ENCODE assay signal across 1 cellular context in genomic region chr7:156892821-156893706, GRCh38.
TF ChIP-seq lines count a peak whose summit lies in the region.

A gene with protein sequence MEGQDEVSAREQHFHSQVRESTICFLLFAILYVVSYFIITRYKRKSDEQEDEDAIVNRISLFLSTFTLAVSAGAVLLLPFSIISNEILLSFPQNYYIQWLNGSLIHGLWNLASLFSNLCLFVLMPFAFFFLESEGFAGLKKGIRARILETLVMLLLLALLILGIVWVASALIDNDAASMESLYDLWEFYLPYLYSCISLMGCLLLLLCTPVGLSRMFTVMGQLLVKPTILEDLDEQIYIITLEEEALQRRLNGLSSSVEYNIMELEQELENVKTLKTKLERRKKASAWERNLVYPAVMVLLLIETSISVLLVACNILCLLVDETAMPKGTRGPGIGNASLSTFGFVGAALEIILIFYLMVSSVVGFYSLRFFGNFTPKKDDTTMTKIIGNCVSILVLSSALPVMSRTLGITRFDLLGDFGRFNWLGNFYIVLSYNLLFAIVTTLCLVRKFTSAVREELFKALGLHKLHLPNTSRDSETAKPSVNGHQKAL (minus strand): TSS chr7:156893183. CDS start chr7:156892993, 190 bp downstream.

TF ChIP-seq in HepG2, 621 proteins besides CTCF, POLR2A, EP300 and RAD21 (continued from another document and continues in another):
- TF ChIP-seq TEF (CRISPR knock-in tag; IDR thresholded peaks at IDR 0.05) (no peak), ZNF326 (CRISPR knock-in tag; IDR thresholded peaks at IDR 0.05; ENCODE audit: borderline replicate concordance) (no peak), KDM1A (CRISPR knock-in tag; IDR thresholded peaks at IDR 0.05) (no peak), ZNF768 (CRISPR knock-in tag; IDR thresholded peaks at IDR 0.05) (peak; percentile 47; the same call in 1 of the 2 replicates), ZNF225 (CRISPR knock-in tag; IDR thresholded peaks at IDR 0.05) (no peak), TFE3 (CRISPR knock-in tag; IDR thresholded peaks at IDR 0.05) (0 out of 2 replicates have a peak, but pooled peaks have one; percentile 15), SNAI1 (CRISPR knock-in tag; IDR thresholded peaks at IDR 0.05; ENCODE audit: borderline replicate concordance) (no peak), ZBED4 (CRISPR knock-in tag; IDR thresholded peaks at IDR 0.05; ENCODE audit: borderline replicate concordance) (no peak), ZBTB3 (CRISPR knock-in tag; IDR thresholded peaks at IDR 0.05; ENCODE audit: borderline replicate concordance, low read depth) (no peak), ZBTB4 (CRISPR knock-in tag; IDR thresholded peaks at IDR 0.05; ENCODE audit: borderline replicate concordance) (no peak), HNRNPLL (IDR thresholded peaks at IDR 0.05; ENCODE audit: low read depth, low read length, poor library complexity, severe bottlenecking) (peak; percentile 56), MAFF (IDR thresholded peaks at IDR 0.05; ENCODE audit: low read depth, low read length) (peak; percentile 61), TP53 (CRISPR knock-in tag; conservative IDR thresholded peaks at IDR 0.05) (no peak), SMAD1 (CRISPR knock-in tag; IDR thresholded peaks at IDR 0.05; ENCODE audit: borderline replicate concordance, low read depth) (no peak), RERE (CRISPR knock-in tag; IDR thresholded peaks at IDR 0.05; ENCODE audit: low read depth) (no peak), ATAD3A (CRISPR knock-in tag; IDR thresholded peaks at IDR 0.05) (no peak), KLF9 (CRISPR knock-in tag; IDR thresholded peaks at IDR 0.05; ENCODE audit: low read depth) (no peak), ZNF17 (CRISPR knock-in tag; IDR thresholded peaks at IDR 0.05) (no peak), ZNF615 (CRISPR knock-in tag; IDR thresholded peaks at IDR 0.05; ENCODE audit: borderline replicate concordance) (no peak), HES4 (CRISPR knock-in tag; IDR thresholded peaks at IDR 0.05; ENCODE audit: borderline replicate concordance) (0 out of 2 replicates have a peak, but pooled peaks have one; percentile 47), ZNF207 (IDR thresholded peaks at IDR 0.05; ENCODE audit: borderline replicate concordance) (no peak), KMT2B (CRISPR knock-in tag; IDR thresholded peaks at IDR 0.05) (peak; percentile 40; the same call in 1 of the 2 replicates), GATAD2A (CRISPR knock-in tag; IDR thresholded peaks at IDR 0.05) (peak; percentile 32; the same call in 1 of the 2 replicates), ZNF772 (CRISPR knock-in tag; IDR thresholded peaks at IDR 0.05) (no peak; the same call in 1 of the 2 replicates), ATF2 (CRISPR knock-in tag; IDR thresholded peaks at IDR 0.05) (0 out of 2 replicates have a peak, but pooled peaks have one; percentile 13), ZNF121 (CRISPR knock-in tag; IDR thresholded peaks at IDR 0.05) (no peak)
- TF ChIP-seq, protein P1, sequence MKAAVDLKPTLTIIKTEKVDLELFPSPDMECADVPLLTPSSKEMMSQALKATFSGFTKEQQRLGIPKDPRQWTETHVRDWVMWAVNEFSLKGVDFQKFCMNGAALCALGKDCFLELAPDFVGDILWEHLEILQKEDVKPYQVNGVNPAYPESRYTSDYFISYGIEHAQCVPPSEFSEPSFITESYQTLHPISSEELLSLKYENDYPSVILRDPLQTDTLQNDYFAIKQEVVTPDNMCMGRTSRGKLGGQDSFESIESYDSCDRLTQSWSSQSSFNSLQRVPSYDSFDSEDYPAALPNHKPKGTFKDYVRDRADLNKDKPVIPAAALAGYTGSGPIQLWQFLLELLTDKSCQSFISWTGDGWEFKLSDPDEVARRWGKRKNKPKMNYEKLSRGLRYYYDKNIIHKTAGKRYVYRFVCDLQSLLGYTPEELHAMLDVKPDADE (CRISPR knock-in tag; IDR thresholded peaks at IDR 0.05) = no peak
- TF ChIP-seq, protein P2, sequence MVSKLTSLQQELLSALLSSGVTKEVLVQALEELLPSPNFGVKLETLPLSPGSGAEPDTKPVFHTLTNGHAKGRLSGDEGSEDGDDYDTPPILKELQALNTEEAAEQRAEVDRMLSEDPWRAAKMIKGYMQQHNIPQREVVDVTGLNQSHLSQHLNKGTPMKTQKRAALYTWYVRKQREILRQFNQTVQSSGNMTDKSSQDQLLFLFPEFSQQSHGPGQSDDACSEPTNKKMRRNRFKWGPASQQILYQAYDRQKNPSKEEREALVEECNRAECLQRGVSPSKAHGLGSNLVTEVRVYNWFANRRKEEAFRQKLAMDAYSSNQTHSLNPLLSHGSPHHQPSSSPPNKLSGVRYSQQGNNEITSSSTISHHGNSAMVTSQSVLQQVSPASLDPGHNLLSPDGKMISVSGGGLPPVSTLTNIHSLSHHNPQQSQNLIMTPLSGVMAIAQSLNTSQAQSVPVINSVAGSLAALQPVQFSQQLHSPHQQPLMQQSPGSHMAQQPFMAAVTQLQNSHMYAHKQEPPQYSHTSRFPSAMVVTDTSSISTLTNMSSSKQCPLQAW (CRISPR knock-in tag; IDR thresholded peaks at IDR 0.05) = peak; percentile 60; the same call in 1 of the 2 replicates
- TF ChIP-seq, protein P3, sequence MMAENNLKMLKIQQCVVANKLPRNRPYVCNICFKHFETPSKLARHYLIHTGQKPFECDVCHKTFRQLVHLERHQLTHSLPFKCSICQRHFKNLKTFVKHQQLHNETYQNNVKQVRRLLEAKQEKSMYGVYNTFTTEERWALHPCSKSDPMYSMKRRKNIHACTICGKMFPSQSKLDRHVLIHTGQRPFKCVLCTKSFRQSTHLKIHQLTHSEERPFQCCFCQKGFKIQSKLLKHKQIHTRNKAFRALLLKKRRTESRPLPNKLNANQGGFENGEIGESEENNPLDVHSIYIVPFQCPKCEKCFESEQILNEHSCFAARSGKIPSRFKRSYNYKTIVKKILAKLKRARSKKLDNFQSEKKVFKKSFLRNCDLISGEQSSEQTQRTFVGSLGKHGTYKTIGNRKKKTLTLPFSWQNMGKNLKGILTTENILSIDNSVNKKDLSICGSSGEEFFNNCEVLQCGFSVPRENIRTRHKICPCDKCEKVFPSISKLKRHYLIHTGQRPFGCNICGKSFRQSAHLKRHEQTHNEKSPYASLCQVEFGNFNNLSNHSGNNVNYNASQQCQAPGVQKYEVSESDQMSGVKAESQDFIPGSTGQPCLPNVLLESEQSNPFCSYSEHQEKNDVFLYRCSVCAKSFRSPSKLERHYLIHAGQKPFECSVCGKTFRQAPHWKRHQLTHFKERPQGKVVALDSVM (CRISPR knock-in tag; IDR thresholded peaks at IDR 0.05) = peak; percentile 7; the same call in 1 of the 2 replicates
